ENCODE assay signal across 7 cellular contexts in the genomic region with DNA sequence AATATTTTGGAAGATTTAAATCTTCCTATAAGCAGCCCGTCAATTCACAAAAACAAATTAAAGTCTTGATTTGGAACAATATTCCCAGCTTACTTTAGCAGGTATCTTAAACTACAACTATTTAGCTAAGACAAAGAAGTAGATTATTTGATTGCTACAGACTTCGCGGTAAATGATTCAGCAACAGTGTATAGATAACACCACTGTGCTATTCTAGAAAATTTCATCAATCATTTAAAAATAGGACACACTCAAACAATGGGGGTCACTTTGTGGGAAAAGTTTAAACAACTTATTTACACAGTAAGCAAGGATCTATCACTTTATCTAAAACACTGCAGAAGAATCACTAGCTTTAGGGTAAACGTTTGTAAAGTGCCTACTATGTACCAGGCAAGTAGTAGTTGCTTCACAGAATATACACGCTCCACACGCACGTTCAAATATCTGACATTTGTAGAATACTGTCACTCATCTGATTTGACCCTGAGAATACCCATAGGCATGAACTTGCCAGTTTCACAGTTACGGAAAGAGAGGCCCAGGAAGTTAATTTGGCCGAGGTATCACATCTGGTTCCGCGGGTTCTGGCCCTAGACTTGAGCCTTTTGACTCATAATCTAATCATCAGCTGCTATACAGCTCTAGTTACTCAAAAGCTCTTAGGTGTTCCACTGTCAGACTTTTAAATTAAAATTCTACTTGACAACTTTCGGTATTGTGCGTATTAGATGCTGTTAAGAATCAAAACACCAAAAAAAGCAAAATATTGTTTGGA. TPM values are rescaled to one million over a fixed set of nuclear protein-coding genes. Genes with fewer than 3 reads are reported as not detected.
DNase-seq lines count a peak whose midpoint lies in the region; ATAC-seq and TF ChIP-seq lines count a peak whose summit lies in the region.

No MANE protein-coding gene starts in this region.

- TF ChIP-seq CTCF in fibroblast of villous mesenchyme (IDR thresholded peaks at IDR 0.05; ENCODE audit: insufficient read depth, low read depth, low read length), result no peak

- H3K4me3 ChIP-seq in H7 (ENCODE audit: insufficient read depth, low read depth, low read length) (peak overlapping the region; percentile 93), fibroblast of villous mesenchyme (ENCODE audit: low read depth, low read length) (peak overlapping the region; percentile 77)

- peak; percentile 19 for DNase-seq in H7
- DNase-seq in SW480 (ENCODE audit: low spot score), result peak; percentile 22
- DNase-seq in fibroblast of villous mesenchyme (ENCODE audit: low read depth), result no peak
- DNase-seq in renal cortical epithelial cell (ENCODE audit: low read depth), result peak; percentile 25
- no peak for DNase-seq in NCI-H510A (lab: John Stamatoyannopoulos, UW)
- no peak for DNase-seq in 8988T

- H3K36me3 ChIP-seq in H7 (replicated peaks; ENCODE audit: control insufficient read depth, insufficient read depth, low read length), result no peaks in the 10 kb centered on the region

- H3K27me3 ChIP-seq in H7 (ENCODE audit: control insufficient read depth, insufficient read depth, low read length), result peaks cover 15% of the 10 kb centered on the region; the same call in 1 of the 2 replicates

- ATAC-seq in GM18861 (IDR thresholded peaks at IDR 0.05; ENCODE audit: unreplicated experiment), result no peak

RNA-seq across cellular contexts. Expression of a gene that starts 0.9 kb away (rescaled TPM):
- 1.7 and 2.1 TPM in 2 replicates for total RNA-seq in H7 (2014; rRNA removed; shearing (Covaris generic))
- total RNA-seq in fibroblast of villous mesenchyme (2.6 and 3.2 TPM in 2 replicates), renal cortical epithelial cell (1.5 and 2.8 TPM in 2 replicates)

RNA-seq across cellular contexts. Expression of a gene that starts 26.4 kb away (rescaled TPM):
- 0.10 TPM in 1 of 2 replicates, not detected in the other for total RNA-seq in H7 (2014; rRNA removed; shearing (Covaris generic))
- total RNA-seq in fibroblast of villous mesenchyme (not detected in 2 replicates), renal cortical epithelial cell (not detected in 2 replicates)

RNA-seq across cellular contexts. Expression of a gene that starts 47.6 kb away (rescaled TPM):
- total RNA-seq in H7 (2014; rRNA removed; shearing (Covaris generic)), result 104 and 108 TPM in 2 replicates
- total RNA-seq in fibroblast of villous mesenchyme (75.1 and 86.8 TPM in 2 replicates), renal cortical epithelial cell (81.6 and 107 TPM in 2 replicates)

Comparison
In these comparisons a context has a peak if more than half of its experiments do, and no peak if none do; other contexts are left out.
1. DNase-seq: peak in H7 (single experiment), SW480 (single experiment) and renal cortical epithelial cell (single experiment); none in fibroblast of villous mesenchyme (single experiment), NCI-H510A (single experiment) and 8988T (single experiment).